In genomic region chr2:181574321-181574720, GRCh38 we compare ENCODE assay signal across 20 cellular contexts.
A peak's percentile ranks its signal among the peaks of the same experiment; 100 is the strongest.
DNase-seq lines count a peak whose midpoint lies in the region; ATAC-seq and TF ChIP-seq lines count a peak whose summit lies in the region.
"Had no signal": no experiment of that assay in that cellular context is flagged by ENCODE, and none has a peak within 500 bp of the region (broad histone marks: within the 10 kb centered on the region; RNA-seq: fewer than 3 reads in every experiment).

No MANE protein-coding gene starts in this region.

- H3K9me3 Mint-ChIP-seq in neural crest cell = no peaks in the 10 kb centered on the region
- no peaks in the 10 kb centered on the region for H3K9me3 Mint-ChIP-seq in activated CD4-positive, alpha-beta T cell treated with anti-CD3 and anti-CD28 coated beads, Interleukin-2, amount 10 ng/mL, durations not matched to agents 7 days and 5 days
- no peaks in the 10 kb centered on the region for H3K9me3 Mint-ChIP-seq in activated naive CD8-positive, alpha-beta T cell treated with anti-CD3 and anti-CD28 coated beads for 36 hours
- H3K9me3 Mint-ChIP-seq: activated CD4-positive, alpha-beta memory T cell treated with anti-CD3 and anti-CD28 coated beads, Interleukin-2, amount 10 ng/mL, durations not matched to agents 7 days and 5 days; activated naive CD4-positive, alpha-beta T cell treated with anti-CD3 and anti-CD28 coated beads for 36 hours; activated T-cell treated with anti-CD3 and anti-CD28 coated beads, Interleukin-2, amount 50 U/mL, for 24 hours; CD8-positive, alpha-beta memory T cell had no signal

- TF ChIP-seq CTCF in neural crest cell (conservative IDR thresholded peaks at IDR 0.05) = no peak

- H3K36me3 Mint-ChIP-seq in neural crest cell (ENCODE audit: low read depth) = no peaks in the 10 kb centered on the region
- no peaks in the 10 kb centered on the region for H3K36me3 Mint-ChIP-seq in activated CD4-positive, alpha-beta T cell treated with anti-CD3 and anti-CD28 coated beads, Interleukin-2, amount 10 ng/mL, durations not matched to agents 7 days and 5 days (ENCODE audit: low read depth)
- H3K36me3 Mint-ChIP-seq in activated naive CD8-positive, alpha-beta T cell treated with anti-CD3 and anti-CD28 coated beads for 36 hours = no peaks in the 10 kb centered on the region
- H3K36me3 Mint-ChIP-seq: CD8-positive, alpha-beta memory T cell had no signal

- CTCF ChIA-PET in activated CD4-positive, alpha-beta T cell treated with anti-CD3 and anti-CD28 coated beads, Interleukin-2, amount 10 ng/mL, durations not matched to agents 7 days and 5 days (lab: Charles Lee) = no interaction called here

- DNase-seq in NCI-H1092 (lab: John Stamatoyannopoulos, UW) (peak; percentile 69), NCI-H2107 (lab: John Stamatoyannopoulos, UW) (peak; percentile 59), NCI-H526 treated with DMSO at 0.1 percent for 48 hours (lab: John Stamatoyannopoulos, UW) (peak; percentile 38), neural crest cell (ENCODE audit: low read depth, low spot score) (peak; percentile 5)
- no peak for DNase-seq in activated CD4-positive, alpha-beta T cell treated with anti-CD3 and anti-CD28 coated beads, Interleukin-2, amount 10 ng/mL, durations not matched to agents 7 days and 5 days
- no peak for DNase-seq in activated naive CD8-positive, alpha-beta T cell treated with anti-CD3 and anti-CD28 coated beads for 36 hours
- DNase-seq in stimulated activated CD4-positive, alpha-beta T cell treated with anti-CD3 and anti-CD28 coated beads, Interleukin-4, amount 100 ng/mL, for 4 hours = no peak
- DNase-seq: activated CD4-positive, alpha-beta memory T cell treated with anti-CD3 and anti-CD28 coated beads, Interleukin-2, amount 10 ng/mL, durations not matched to agents 7 days and 5 days; activated naive CD4-positive, alpha-beta T cell treated with anti-CD3 and anti-CD28 coated beads for 36 hours; activated T-cell treated with anti-CD3 and anti-CD28 coated beads, Interleukin-2, amount 50 U/mL, for 24 hours; CD8-positive, alpha-beta memory T cell; DND-41; effector CD8-positive, alpha-beta T cell; NCI-H187 treated with DMSO at 0.1 percent for 48 hours; SHP77 treated with DMSO at 0.1 percent for 48 hours; small intestine; stimulated activated CD4-positive, alpha-beta T cell treated with anti-CD3 and anti-CD28 coated beads, Interleukin-4, amount 100 ng/mL, for 1 hour; stomach; trophoblast cell had no signal

- H3K4me3 Mint-ChIP-seq in neural crest cell = no peak overlapping the region
- no peak overlapping the region for H3K4me3 Mint-ChIP-seq in activated CD4-positive, alpha-beta T cell treated with anti-CD3 and anti-CD28 coated beads, Interleukin-2, amount 10 ng/mL, durations not matched to agents 7 days and 5 days
- H3K4me3 Mint-ChIP-seq in activated naive CD8-positive, alpha-beta T cell treated with anti-CD3 and anti-CD28 coated beads for 36 hours = no peak overlapping the region
- H3K4me3 Mint-ChIP-seq: activated CD4-positive, alpha-beta memory T cell treated with anti-CD3 and anti-CD28 coated beads, Interleukin-2, amount 10 ng/mL, durations not matched to agents 7 days and 5 days; activated naive CD4-positive, alpha-beta T cell treated with anti-CD3 and anti-CD28 coated beads for 36 hours; activated T-cell treated with anti-CD3 and anti-CD28 coated beads, Interleukin-2, amount 50 U/mL, for 24 hours; CD8-positive, alpha-beta memory T cell had no signal

- ATAC-seq in GM19328 (IDR thresholded peaks at IDR 0.05; ENCODE audit: unreplicated experiment) = no peak

- no peaks in the 10 kb centered on the region for H3K27me3 Mint-ChIP-seq in neural crest cell (ENCODE audit: low read depth)
- H3K27me3 Mint-ChIP-seq in activated CD4-positive, alpha-beta T cell treated with anti-CD3 and anti-CD28 coated beads, Interleukin-2, amount 10 ng/mL, durations not matched to agents 7 days and 5 days = peaks cover 11% of the 10 kb centered on the region
- peaks cover 14% of the 10 kb centered on the region for H3K27me3 Mint-ChIP-seq in activated naive CD8-positive, alpha-beta T cell treated with anti-CD3 and anti-CD28 coated beads for 36 hours

- H3K27ac Mint-ChIP-seq in neural crest cell (ENCODE audit: unreplicated experiment) = no peak overlapping the region
- no peak overlapping the region for H3K27ac Mint-ChIP-seq in activated CD4-positive, alpha-beta T cell treated with anti-CD3 and anti-CD28 coated beads, Interleukin-2, amount 10 ng/mL, durations not matched to agents 7 days and 5 days
- no peak overlapping the region for H3K27ac Mint-ChIP-seq in activated naive CD8-positive, alpha-beta T cell treated with anti-CD3 and anti-CD28 coated beads for 36 hours
- H3K27ac Mint-ChIP-seq: activated CD4-positive, alpha-beta memory T cell treated with anti-CD3 and anti-CD28 coated beads, Interleukin-2, amount 10 ng/mL, durations not matched to agents 7 days and 5 days; activated naive CD4-positive, alpha-beta T cell treated with anti-CD3 and anti-CD28 coated beads for 36 hours; activated T-cell treated with anti-CD3 and anti-CD28 coated beads, Interleukin-2, amount 50 U/mL, for 24 hours; CD8-positive, alpha-beta memory T cell had no signal

- peaks cover 32% of the 10 kb centered on the region for H3K4me1 Mint-ChIP-seq in neural crest cell
- H3K4me1 Mint-ChIP-seq in activated CD4-positive, alpha-beta T cell treated with anti-CD3 and anti-CD28 coated beads, Interleukin-2, amount 10 ng/mL, durations not matched to agents 7 days and 5 days = peaks cover 1% of the 10 kb centered on the region
- peaks cover 2% of the 10 kb centered on the region for H3K4me1 Mint-ChIP-seq in activated naive CD8-positive, alpha-beta T cell treated with anti-CD3 and anti-CD28 coated beads for 36 hours
- H3K4me1 Mint-ChIP-seq: activated CD4-positive, alpha-beta memory T cell treated with anti-CD3 and anti-CD28 coated beads, Interleukin-2, amount 10 ng/mL, durations not matched to agents 7 days and 5 days had no signal

- POLR2A ChIA-PET in activated CD4-positive, alpha-beta T cell treated with anti-CD3 and anti-CD28 coated beads, Interleukin-2, amount 10 ng/mL, durations not matched to agents 7 days and 5 days (lab: Charles Lee) = no interaction called here

Comparison
In these comparisons a context has a peak if more than half of its experiments do, and no peak if none do; other contexts are left out.
1. DNase-seq: peak in NCI-H1092 (single experiment), NCI-H2107 (single experiment), NCI-H526 treated with DMSO at 0.1 percent for 48 hours (single experiment) and neural crest cell (single experiment); none in activated CD4-positive, alpha-beta T cell treated with anti-CD3 and anti-CD28 coated beads, Interleukin-2, amount 10 ng/mL, durations not matched to agents 7 days and 5 days (single experiment), activated naive CD8-positive, alpha-beta T cell treated with anti-CD3 and anti-CD28 coated beads for 36 hours (single experiment) and stimulated activated CD4-positive, alpha-beta T cell treated with anti-CD3 and anti-CD28 coated beads, Interleukin-4, amount 100 ng/mL, for 4 hours (0 of 2).